In genomic region chr2:176527141-176527901, GRCh38 we compare ENCODE assay signal across 14 cellular contexts.
A peak's percentile ranks its signal among the peaks of the same experiment; 100 is the strongest.
DNase-seq lines count a peak whose midpoint lies in the region; ATAC-seq, FAIRE-seq and TF ChIP-seq lines count a peak whose summit lies in the region.
"Had no signal": no experiment of that assay in that cellular context is flagged by ENCODE, and none has a peak within 500 bp of the region (broad histone marks: within the 10 kb centered on the region; RNA-seq: fewer than 3 reads in every experiment).

No MANE protein-coding gene starts in this region.

- no peak for TF ChIP-seq CTCF in endothelial cell of umbilical vein (IDR thresholded peaks at IDR 0.05; ENCODE audit: extremely low read depth in 1 of 2, insufficient read depth in 1 of 2, low read depth in 1 of 2, low read length in 2 of 2)
- no peak for TF ChIP-seq CTCF in neural crest cell (conservative IDR thresholded peaks at IDR 0.05)

- H3K27ac Mint-ChIP-seq in neural crest cell (ENCODE audit: unreplicated experiment) = peak overlapping the region; percentile 3
- no peak overlapping the region for H3K27ac Mint-ChIP-seq in effector memory CD8-positive, alpha-beta T cell
- H3K27ac Mint-ChIP-seq: activated CD4-positive, alpha-beta memory T cell treated with anti-CD3 and anti-CD28 coated beads for 36 hours; CD14-positive monocyte; endodermal cell had no signal

- peak overlapping the region; percentile 9 for H2AFZ ChIP-seq in endothelial cell of umbilical vein (ENCODE audit: low read depth, low read length)

- CTCF ChIA-PET in endothelial cell of umbilical vein (lab: Charles Lee) = interaction anchor here (0.9 to 1.4 kb wide), 2 partner anchors 27 to 72 kb away, joined by 3 to 4 read pairs; no protein-coding TSS in a partner anchor

- peaks cover 3% of the 10 kb centered on the region for H3K9me3 Mint-ChIP-seq in neural crest cell
- H3K9me3 Mint-ChIP-seq in effector memory CD8-positive, alpha-beta T cell = no peaks in the 10 kb centered on the region
- H3K9me3 Mint-ChIP-seq: activated CD4-positive, alpha-beta memory T cell treated with anti-CD3 and anti-CD28 coated beads for 36 hours; CD14-positive monocyte; endodermal cell had no signal

- dilution Hi-C loops in endothelial cell of umbilical vein (cut with MboI; ENCODE audit: extremely low pct_ligation_motif_present, low sequenced_read_pairs) = no loop called here

- H3K9ac ChIP-seq in endothelial cell of umbilical vein (replicated peaks; ENCODE audit: extremely low read depth, insufficient read depth, low read length) = no peak overlapping the region

- peak; percentile 71 for FAIRE-seq in endothelial cell of umbilical vein (lab: Jason Lieb, UNC)

- no peak for TF ChIP-seq POLR2A in endothelial cell of umbilical vein (IDR thresholded peaks at IDR 0.05; ENCODE audit: low read depth, low read length)

- H3K27ac ChIP-seq in endothelial cell of umbilical vein (ENCODE audit: insufficient read depth, low read depth, low read length) = no peak overlapping the region

- H3K4me1 ChIP-seq in endothelial cell of umbilical vein (ENCODE audit: control insufficient read depth, extremely low read depth, insufficient read depth, low read length) = peaks cover under 1% of the 10 kb centered on the region

- no peaks in the 10 kb centered on the region for H3K79me2 ChIP-seq in endothelial cell of umbilical vein (ENCODE audit: control insufficient read depth, insufficient read depth, low read length)

- H3K4me1 Mint-ChIP-seq in neural crest cell = peaks cover 24% of the 10 kb centered on the region
- H3K4me1 Mint-ChIP-seq in effector memory CD8-positive, alpha-beta T cell (ENCODE audit: low read depth in 2 of 2) = no peaks in the 10 kb centered on the region
- H3K4me1 Mint-ChIP-seq: CD14-positive monocyte, endodermal cell had no signal

- H3K4me2 ChIP-seq in endothelial cell of umbilical vein (ENCODE audit: insufficient read depth, low read length) = no peak overlapping the region

- BruUV-seq in endothelial cell of umbilical vein (replicated peaks; lab: Mats Ljungman, UMichigan) = no TSS peak

- H3K4me3 Mint-ChIP-seq in neural crest cell = no peak overlapping the region
- H3K4me3 Mint-ChIP-seq in effector memory CD8-positive, alpha-beta T cell = no peak overlapping the region
- H3K4me3 Mint-ChIP-seq: activated CD4-positive, alpha-beta memory T cell treated with anti-CD3 and anti-CD28 coated beads for 36 hours; CD14-positive monocyte; endodermal cell had no signal

- no peak overlapping the region for H3K4me3 ChIP-seq in endothelial cell of umbilical vein (replicated peaks in 1 of 3; ENCODE audit: insufficient read depth in 1 of 3, low read depth in 1 of 3, low read length in 3 of 3)

- no peaks in the 10 kb centered on the region for H3K36me3 ChIP-seq in endothelial cell of umbilical vein (ENCODE audit: control insufficient read depth in 2 of 2, extremely low read depth in 1 of 2, insufficient read depth in 2 of 2, low read length in 2 of 2)

- H3K36me3 Mint-ChIP-seq in neural crest cell (ENCODE audit: low read depth) = no peaks in the 10 kb centered on the region
- H3K36me3 Mint-ChIP-seq in effector memory CD8-positive, alpha-beta T cell (ENCODE audit: insufficient read depth) = no peaks in the 10 kb centered on the region
- H3K36me3 Mint-ChIP-seq: activated CD4-positive, alpha-beta memory T cell treated with anti-CD3 and anti-CD28 coated beads for 36 hours; CD14-positive monocyte had no signal

- H3K27me3 ChIP-seq in endothelial cell of umbilical vein (ENCODE audit: control insufficient read depth in 2 of 2, insufficient read depth in 2 of 2, low read length in 2 of 2) = no peaks in the 10 kb centered on the region

- peaks cover 5% of the 10 kb centered on the region for H3K27me3 Mint-ChIP-seq in neural crest cell (ENCODE audit: low read depth)
- H3K27me3 Mint-ChIP-seq in effector memory CD8-positive, alpha-beta T cell = peaks cover 37 to 49% of the 10 kb centered on the region in 2 donors

- intact Hi-C loops in endothelial cell of umbilical vein (cut with micrococcal nuclease) = no loop called here

- DNase-seq in GM04504 (ENCODE audit: low read depth) (peak; percentile 61), NCI-H2029 treated with DMSO at 0.1 percent for 48 hours (lab: John Stamatoyannopoulos, UW) (peak; percentile 60), endothelial cell of umbilical vein (ENCODE audit: low read depth, low spot score) (peak; percentile 83), neural crest cell (ENCODE audit: low read depth, low spot score) (no peak)
- no peak for DNase-seq in effector memory CD8-positive, alpha-beta T cell
- no peak for DNase-seq in stimulated activated naive CD4-positive, alpha-beta T cell treated with Interleukin-2 at 50 U/mL for 16 hours (lab: John Stamatoyannopoulos, UW)
- no peak for DNase-seq in effector CD8-positive, alpha-beta T cell (lab: John Stamatoyannopoulos, UW)
- DNase-seq: activated CD4-positive, alpha-beta memory T cell treated with anti-CD3 and anti-CD28 coated beads for 36 hours; caudate nucleus; endodermal cell; islet precursor cell; NCI-H226 had no signal

- no peaks in the 10 kb centered on the region for H3K9me3 ChIP-seq in endothelial cell of umbilical vein (replicated peaks; ENCODE audit: control insufficient read depth, insufficient read depth, low read length)

- H3K9me1 ChIP-seq in endothelial cell of umbilical vein (replicated peaks; ENCODE audit: control insufficient read depth, extremely low read depth, insufficient read depth, low read length) = no peaks in the 10 kb centered on the region

- POLR2A ChIA-PET in endothelial cell of umbilical vein (lab: Charles Lee) = interaction anchor here (1.1 kb wide), 1 partner anchor 16 kb away, joined by 3 read pairs; no protein-coding TSS in a partner anchor

- H4K20me1 ChIP-seq in endothelial cell of umbilical vein (replicated peaks; ENCODE audit: control insufficient read depth, extremely low read depth, insufficient read depth, low read length) = no peaks in the 10 kb centered on the region

- ATAC-seq in HG02678 (IDR thresholded peaks at IDR 0.05; ENCODE audit: unreplicated experiment) = no peak
- ATAC-seq in effector memory CD8-positive, alpha-beta T cell (replicated peaks) = no peak

TF ChIP-seq in endothelial cell of umbilical vein, 7 proteins besides CTCF, POLR2A, EP300 and RAD21:
- TF ChIP-seq JUN (IDR thresholded peaks at IDR 0.05; ENCODE audit: borderline replicate concordance, insufficient read depth, insufficient read length, low read depth) (no peak), MAX (IDR thresholded peaks at IDR 0.05; ENCODE audit: insufficient read depth, insufficient read length) (no peak), MYC (IDR thresholded peaks at IDR 0.05; ENCODE audit: low read depth, low read length) (no peak), GATA2 (IDR thresholded peaks at IDR 0.05; ENCODE audit: insufficient read depth, insufficient read length, low read depth, low read length) (no peak), POLR2AphosphoS5 (IDR thresholded peaks at IDR 0.05; ENCODE audit: insufficient read depth, low read depth, low read length) (no peak), FOS (IDR thresholded peaks at IDR 0.05; ENCODE audit: borderline replicate concordance, insufficient read depth, low read length) (no peak), EZH2 (IDR thresholded peaks at IDR 0.05; ENCODE audit: borderline replicate concordance, low read depth, low read length, severe bottlenecking) (no peak)

Comparison
In these comparisons a context has a peak if more than half of its experiments do, and no peak if none do; other contexts are left out.
1. DNase-seq: peak in GM04504 (single experiment), NCI-H2029 treated with DMSO at 0.1 percent for 48 hours (single experiment) and endothelial cell of umbilical vein (single experiment); none in neural crest cell (single experiment), effector memory CD8-positive, alpha-beta T cell (0 of 3), stimulated activated naive CD4-positive, alpha-beta T cell treated with Interleukin-2 at 50 U/mL for 16 hours (single experiment) and effector CD8-positive, alpha-beta T cell (single experiment).